10 cellular contexts compared by ENCODE assay signal in genomic region chr7:92635538-92635937, GRCh38. TPM values are rescaled to one million over a fixed set of nuclear protein-coding genes. Genes with fewer than 3 reads are reported as not detected.
DNase-seq lines count a peak whose midpoint lies in the region; ATAC-seq, FAIRE-seq and TF ChIP-seq lines count a peak whose summit lies in the region.
"Had no signal": no experiment of that assay in that cellular context is flagged by ENCODE, and none has a peak within 500 bp of the region (broad histone marks: within the 10 kb centered on the region; RNA-seq: fewer than 3 reads in every experiment).

No MANE protein-coding gene starts in this region.

- CTCF ChIA-PET in A549 (lab: Yijun Ruan, JAX): interaction anchor here (0.5 to 1.9 kb wide), 3 partner anchors 105 to 197 kb away, joined by 3 to 5 read pairs (median 3); no protein-coding TSS in a partner anchor

- peaks cover 82% of the 10 kb centered on the region for H3K4me1 Mint-ChIP-seq in HFFc6 (ENCODE audit: low read depth)
- peaks cover 80% of the 10 kb centered on the region for H3K4me1 Mint-ChIP-seq in activated T-helper 1 cell treated with anti-CD3 and anti-CD28 coated beads, Interleukin-12 subunit alpha, Interleukin-12 subunit beta, Interleukin-2, Interleukin-4 antibody, amounts not matched to agents 30 ng/mL and 10 ng/mL and 1 ng/mL, durations not matched to agents 14 hours and 24 hours and 36 hours (ENCODE audit: low read depth)

- peak overlapping the region; percentile 76 for H3K4me2 ChIP-seq in A549

- H3K27ac ChIP-seq in A549 (peak overlapping the region; percentile 63 to 80), lower lobe of right lung (peak overlapping the region; percentile 51)

- no peaks in the 10 kb centered on the region for H3K36me3 ChIP-seq in lower lobe of right lung

- 41% methylated on average over 4 of the region's 4 CpGs for WGBS in A549 (ENCODE audit: missing lambda C conversion rate)

- DNase-seq in A549 (ENCODE audit: low read depth in 1 of 2, low spot score in 1 of 2) (no peak), HFFc6 (no peak), lower lobe of right lung (no peak), HCEC 1CT (no peak)
- no peak for DNase-seq in activated T-helper 1 cell treated with anti-CD3 and anti-CD28 coated beads, Interleukin-12 subunit alpha, Interleukin-12 subunit beta, Interleukin-2, Interleukin-4 antibody, amounts not matched to agents 30 ng/mL and 10 ng/mL and 1 ng/mL, durations not matched to agents 14 hours and 24 hours and 36 hours (ENCODE audit: low spot score)
- no peak for DNase-seq in activated CD4-positive, alpha-beta T cell treated with anti-CD3 and anti-CD28 coated beads, Interleukin-2, amount 50 U/mL, for 48 hours
- DNase-seq: DMS79, NCI-H1048 had no signal

- peaks cover 25% of the 10 kb centered on the region for H3K36me3 Mint-ChIP-seq in HFFc6 (ENCODE audit: low read depth)
- peaks cover 22% of the 10 kb centered on the region for H3K36me3 Mint-ChIP-seq in activated T-helper 1 cell treated with anti-CD3 and anti-CD28 coated beads, Interleukin-12 subunit alpha, Interleukin-12 subunit beta, Interleukin-2, Interleukin-4 antibody, amounts not matched to agents 30 ng/mL and 10 ng/mL and 1 ng/mL, durations not matched to agents 14 hours and 24 hours and 36 hours (ENCODE audit: low read depth)

- peak overlapping the region; percentile 70 for H3K4me3 Mint-ChIP-seq in HFFc6
- peak overlapping the region; percentile 31 for H3K4me3 Mint-ChIP-seq in activated T-helper 1 cell treated with anti-CD3 and anti-CD28 coated beads, Interleukin-12 subunit alpha, Interleukin-12 subunit beta, Interleukin-2, Interleukin-4 antibody, amounts not matched to agents 30 ng/mL and 10 ng/mL and 1 ng/mL, durations not matched to agents 14 hours and 24 hours and 36 hours

- H3K27ac Mint-ChIP-seq in HFFc6: peak overlapping the region; percentile 78
- peak overlapping the region; percentile 95 for H3K27ac Mint-ChIP-seq in activated T-helper 1 cell treated with anti-CD3 and anti-CD28 coated beads, Interleukin-12 subunit alpha, Interleukin-12 subunit beta, Interleukin-2, Interleukin-4 antibody, amounts not matched to agents 30 ng/mL and 10 ng/mL and 1 ng/mL, durations not matched to agents 14 hours and 24 hours and 36 hours

- no peaks in the 10 kb centered on the region for H3K9me3 Mint-ChIP-seq in HFFc6
- peaks cover 1% of the 10 kb centered on the region for H3K9me3 Mint-ChIP-seq in activated T-helper 1 cell treated with anti-CD3 and anti-CD28 coated beads, Interleukin-12 subunit alpha, Interleukin-12 subunit beta, Interleukin-2, Interleukin-4 antibody, amounts not matched to agents 30 ng/mL and 10 ng/mL and 1 ng/mL, durations not matched to agents 14 hours and 24 hours and 36 hours

- peaks cover 46% of the 10 kb centered on the region for H3K4me1 ChIP-seq in A549
- peaks cover 36% of the 10 kb centered on the region for H3K4me1 ChIP-seq in lower lobe of right lung

- TF ChIP-seq CTCF in A549 (IDR thresholded peaks at IDR 0.05): no peak
- no peak for TF ChIP-seq CTCF in HFFc6 (IDR thresholded peaks at IDR 0.05)
- TF ChIP-seq CTCF in lower lobe of right lung (IDR thresholded peaks at IDR 0.05): no peak

- no peaks in the 10 kb centered on the region for H3K9me3 ChIP-seq in A549
- H3K9me3 ChIP-seq in lower lobe of right lung: no peaks in the 10 kb centered on the region

- TF ChIP-seq EP300 in A549 (IDR thresholded peaks at IDR 0.05): no peak

- no peak for TF ChIP-seq RAD21 in A549 (conservative IDR thresholded peaks at IDR 0.05 in 1 of 2, IDR thresholded peaks at IDR 0.05 in 1 of 2)

- intact Hi-C loops in activated T-helper 1 cell treated with anti-CD3 and anti-CD28 coated beads, Interleukin-12 subunit alpha, Interleukin-12 subunit beta, Interleukin-2, Interleukin-4 antibody, amounts not matched to agents 30 ng/mL and 10 ng/mL and 1 ng/mL, durations not matched to agents 14 hours and 24 hours and 36 hours (cut with micrococcal nuclease): no loop called here
- intact Hi-C loops in lower lobe of right lung (cut with DNase I): no loop called here

- ATAC-seq in A549 (no peak), lower lobe of right lung (no peak), GM19023 (IDR thresholded peaks at IDR 0.05; ENCODE audit: unreplicated experiment) (no peak), GM18858 (IDR thresholded peaks at IDR 0.05; ENCODE audit: unreplicated experiment) (no peak)

- POLR2A ChIA-PET in A549 (lab: Yijun Ruan, JAX): interaction anchor here (1.1 kb wide), 1 partner anchor 107 kb away, joined by 4 read pairs; the partner anchor contains the start of genes PEX1 and RBM48

- FAIRE-seq in A549 (lab: Jason Lieb, UNC): no peak

- H3K4me3 ChIP-seq in A549: no peak overlapping the region; the same call in 2 of the 3 replicates
- no peak overlapping the region for H3K4me3 ChIP-seq in lower lobe of right lung

- H3K27me3 ChIP-seq in lower lobe of right lung (ENCODE audit: low read depth): no peaks in the 10 kb centered on the region

- no peaks in the 10 kb centered on the region; the same call in 1 of the 2 replicates for H3K27me3 Mint-ChIP-seq in HFFc6 (ENCODE audit: insufficient read depth)
- H3K27me3 Mint-ChIP-seq in activated T-helper 1 cell treated with anti-CD3 and anti-CD28 coated beads, Interleukin-12 subunit alpha, Interleukin-12 subunit beta, Interleukin-2, Interleukin-4 antibody, amounts not matched to agents 30 ng/mL and 10 ng/mL and 1 ng/mL, durations not matched to agents 14 hours and 24 hours and 36 hours (ENCODE audit: insufficient read depth): no peaks in the 10 kb centered on the region

- TF ChIP-seq POLR2A in A549 (IDR thresholded peaks at IDR 0.05; ENCODE audit: low read length): no peak

TF ChIP-seq in A549, 52 proteins besides CTCF, POLR2A, EP300 and RAD21 (continues in another document):
- no peak for TF ChIP-seq HEYL (CRISPR knock-in tag; IDR thresholded peaks at IDR 0.05)
- no peak for TF ChIP-seq EHF (CRISPR knock-in tag; IDR thresholded peaks at IDR 0.05)
- no peak for TF ChIP-seq NPAS2 (CRISPR knock-in tag; IDR thresholded peaks at IDR 0.05; ENCODE audit: borderline replicate concordance)
- TF ChIP-seq FOXS1 (CRISPR knock-in tag; IDR thresholded peaks at IDR 0.05): no peak
- no peak for TF ChIP-seq ZC3H11A (IDR thresholded peaks at IDR 0.05)
- no peak for TF ChIP-seq JUNB (IDR thresholded peaks at IDR 0.05)
- TF ChIP-seq JUN (IDR thresholded peaks at IDR 0.05): no peak
- no peak for TF ChIP-seq HOXB5 (CRISPR knock-in tag; IDR thresholded peaks at IDR 0.05)
- TF ChIP-seq MYC (IDR thresholded peaks at IDR 0.05; ENCODE audit: borderline replicate concordance, low read length): no peak
- no peak for TF ChIP-seq RNF2 (IDR thresholded peaks at IDR 0.05; ENCODE audit: borderline replicate concordance, low read depth)
- TF ChIP-seq FOSB (CRISPR knock-in tag; IDR thresholded peaks at IDR 0.05): no peak
- no peak for TF ChIP-seq EHMT2 (IDR thresholded peaks at IDR 0.05; ENCODE audit: low read depth)
- TF ChIP-seq PBX3 (IDR thresholded peaks at IDR 0.05): no peak
- no peak for TF ChIP-seq NFE2L2 (conservative IDR thresholded peaks at IDR 0.05; ENCODE audit: low read length)
- TF ChIP-seq NR3C1 (IDR thresholded peaks at IDR 0.05): no peak
- TF ChIP-seq REST (IDR thresholded peaks at IDR 0.05): no peak
- no peak for TF ChIP-seq ESRRA (IDR thresholded peaks at IDR 0.05; ENCODE audit: borderline replicate concordance, low read length)
- no peak for TF ChIP-seq HDAC2 (IDR thresholded peaks at IDR 0.05)

RNA-seq across cellular contexts. Expression of gene FAM133B, which starts 45.3 kb away (rescaled TPM):
- polyA plus RNA-seq in A549 (2011; rRNA removed) (18.3 and 33.6 TPM in 2 replicates), A549 (2017; fragmentation: RNase III; extraction: RNeasy Plus Mini Kit Qiagen cat#74134 plus additional on column Dnase treatment) (25.6 to 29.3 TPM (median 26.7 TPM) in 3 replicates)
- polyA plus RNA-seq in A549 (2012; cell fraction: cytosol; rRNA removed): 6.2 and 7.9 TPM in 2 replicates
- 5.8 and 12.2 TPM in 2 replicates for polyA plus RNA-seq in A549 (2012; cell fraction: nucleus; rRNA removed)
- 12.2 and 13.2 TPM in 2 replicates for polyA minus RNA-seq in A549 (2011; rRNA and poly(A)+ RNA removed)
- 10 to 100 TPM; 13.2 to 19.8 (median 17.7) TPM for total RNA-seq in HFFc6 (2021; fragmentation: NEBNext Ultra II Directional; extraction: Animal tissue kit (Norgen Biotek cat#: 25700))
- total RNA-seq in activated T-helper 1 cell treated with anti-CD3 and anti-CD28 coated beads, Interleukin-12 subunit alpha, Interleukin-12 subunit beta, Interleukin-2, Interleukin-4 antibody, amounts not matched to agents 30 ng/mL and 10 ng/mL and 1 ng/mL, durations not matched to agents 14 hours and 24 hours and 36 hours: 39.3 and 42.7 TPM in 2 replicates
- 22.8 TPM for total RNA-seq in lower lobe of right lung
